Comparison of ENCODE assay signal across 8 cellular contexts in the genomic region with DNA sequence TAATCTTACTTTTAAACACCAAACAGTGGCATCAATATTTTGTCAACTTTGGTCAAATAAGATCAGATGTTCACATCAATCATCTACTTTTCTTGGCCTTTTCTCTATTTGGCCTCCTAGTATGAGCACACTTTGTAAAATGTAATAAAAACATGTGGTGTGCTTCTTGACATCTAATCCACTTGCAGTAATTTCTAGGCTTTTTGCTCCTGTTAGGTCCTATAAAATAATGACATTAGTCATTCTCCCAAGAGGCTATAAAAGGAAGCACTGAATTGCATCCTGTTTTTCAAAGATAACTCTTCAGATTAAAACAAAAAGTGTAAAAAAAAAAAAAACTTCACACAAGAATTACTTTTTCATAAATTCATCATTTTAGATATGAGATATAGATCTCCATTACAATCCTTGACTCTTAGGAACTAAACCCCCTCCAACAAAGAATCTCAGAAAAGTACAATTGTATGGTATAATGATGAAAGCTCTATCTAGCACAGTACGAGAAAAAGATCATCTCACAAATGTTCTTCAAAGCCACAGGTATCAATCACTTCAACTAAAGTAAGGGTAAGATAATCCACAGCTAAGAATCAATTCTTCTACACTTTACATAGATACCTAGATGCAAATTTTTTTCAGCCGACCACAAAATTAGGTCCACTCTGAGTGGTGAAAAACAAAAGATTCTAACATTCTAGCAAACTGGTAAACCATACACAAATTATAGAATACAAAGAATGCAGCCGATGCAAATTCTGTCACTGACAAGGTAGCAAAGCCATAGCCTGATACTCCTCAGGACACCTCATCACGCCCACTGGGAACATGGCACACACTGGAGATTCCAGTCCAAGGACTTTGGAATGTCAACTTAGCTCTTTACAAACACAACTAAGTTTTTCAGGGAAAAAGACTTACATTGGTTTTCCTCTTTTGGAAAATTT. TPM values are rescaled to one million over a fixed set of nuclear protein-coding genes. Genes with fewer than 3 reads are reported as not detected.
DNase-seq lines count a peak whose midpoint lies in the region; ATAC-seq and TF ChIP-seq lines count a peak whose summit lies in the region.

No MANE protein-coding gene starts in this region.

- no peak for TF ChIP-seq RAD21 in neural cell (conservative IDR thresholded peaks at IDR 0.05)

- POLR2A ChIA-PET in activated CD8-positive, alpha-beta T cell treated with anti-CD3 and anti-CD28 coated beads for 36 hours (lab: Charles Lee): interaction anchor here (0.9 to 4.0 kb wide), 15 partner anchors 15 to 296 kb away, joined by 3 to 68 read pairs (median 12); no protein-coding TSS in a partner anchor

- no peaks in the 10 kb centered on the region for H3K9me3 Mint-ChIP-seq in activated CD8-positive, alpha-beta T cell treated with anti-CD3 and anti-CD28 coated beads for 36 hours

- no peak for TF ChIP-seq CTCF in GM20000 (IDR thresholded peaks at IDR 0.05; ENCODE audit: extremely low read depth, missing control alignments)
- TF ChIP-seq CTCF in activated CD8-positive, alpha-beta T cell treated with anti-CD3 and anti-CD28 coated beads for 36 hours (IDR thresholded peaks at IDR 0.05): no peak
- no peak for TF ChIP-seq CTCF in neural cell (IDR thresholded peaks at IDR 0.05; ENCODE audit: poor library complexity, severe bottlenecking)
- no peak for TF ChIP-seq CTCF in left lung (IDR thresholded peaks at IDR 0.05)

- no peaks in the 10 kb centered on the region for H3F3A ChIP-seq in neural cell (ENCODE audit: insufficient read depth, low read length, poor library complexity, severe bottlenecking)

- no peak for TF ChIP-seq EP300 in neural cell (conservative IDR thresholded peaks at IDR 0.05; ENCODE audit: poor library complexity, severe bottlenecking)

- H3K4me3 ChIP-seq in neural cell (ENCODE audit: low read length): peak overlapping the region; percentile 89
- H3K4me3 ChIP-seq in left lung: peak overlapping the region in 1 of 2 donors; percentile 76

- H3K27me3 Mint-ChIP-seq in activated CD8-positive, alpha-beta T cell treated with anti-CD3 and anti-CD28 coated beads for 36 hours: no peaks in the 10 kb centered on the region

- H3K27me3 ChIP-seq in neural cell (ENCODE audit: insufficient read depth, low read depth, low read length) (peaks cover 24% of the 10 kb centered on the region), left lung (peaks cover 0 to 16% of the 10 kb centered on the region in 2 donors)

- H3K4me3 Mint-ChIP-seq in activated CD8-positive, alpha-beta T cell treated with anti-CD3 and anti-CD28 coated beads for 36 hours: peak overlapping the region; percentile 88

- intact Hi-C loops in activated CD8-positive, alpha-beta T cell treated with anti-CD3 and anti-CD28 coated beads for 36 hours (cut with micrococcal nuclease): loop anchor here (2.0 to 5.0 kb wide), 3 partner anchors 16 to 186 kb away; no protein-coding TSS in a partner anchor
- intact Hi-C loops in left lung (cut with DNase I) (no loop called here), sciatic nerve (cut with DNase I) (loop anchor here (10.0 kb wide), 1 partner anchor 52 kb away; no protein-coding TSS in a partner anchor)

- no peak for ATAC-seq in activated CD8-positive, alpha-beta T cell treated with anti-CD3 and anti-CD28 coated beads for 36 hours
- ATAC-seq in HG03432 (IDR thresholded peaks at IDR 0.05; ENCODE audit: unreplicated experiment) (no peak), HG03565 (IDR thresholded peaks at IDR 0.05; ENCODE audit: unreplicated experiment) (no peak), left lung (no peak), sciatic nerve (no peak)

- peaks cover 42% of the 10 kb centered on the region for H3K4me1 Mint-ChIP-seq in activated CD8-positive, alpha-beta T cell treated with anti-CD3 and anti-CD28 coated beads for 36 hours (ENCODE audit: low read depth)

- no peak overlapping the region for H3K27ac ChIP-seq in neural cell (ENCODE audit: low read length)
- H3K27ac ChIP-seq in left lung: no peak overlapping the region

- CTCF ChIA-PET in activated CD8-positive, alpha-beta T cell treated with anti-CD3 and anti-CD28 coated beads for 36 hours (lab: Charles Lee): interaction anchor here (0.7 to 3.8 kb wide), 33 partner anchors 9 to 300 kb away, joined by 3 to 71 read pairs (median 7); no protein-coding TSS in a partner anchor

- peak overlapping the region; percentile 95 for H3K27ac Mint-ChIP-seq in activated CD8-positive, alpha-beta T cell treated with anti-CD3 and anti-CD28 coated beads for 36 hours

- H3K36me3 Mint-ChIP-seq in activated CD8-positive, alpha-beta T cell treated with anti-CD3 and anti-CD28 coated beads for 36 hours (ENCODE audit: low read depth): peaks cover 71% of the 10 kb centered on the region

- H3K36me3 ChIP-seq in neural cell (ENCODE audit: insufficient read depth, low read length) (no peaks in the 10 kb centered on the region), left lung (no peaks in the 10 kb centered on the region)

- H3K9ac ChIP-seq in neural cell (ENCODE audit: low read length): no peak overlapping the region

- no peaks in the 10 kb centered on the region for H3K9me2 ChIP-seq in neural cell (ENCODE audit: insufficient read depth, low read length)

- H3K4me1 ChIP-seq in left lung: peaks cover 12 to 37% of the 10 kb centered on the region in 2 donors

- H2AFZ ChIP-seq in neural cell (ENCODE audit: low read depth, low read length): no peak overlapping the region

- H4K20me1 ChIP-seq in neural cell (ENCODE audit: insufficient read depth): no peaks in the 10 kb centered on the region

- H3K79me2 ChIP-seq in neural cell (replicated peaks; ENCODE audit: insufficient read depth, low read length): no peaks in the 10 kb centered on the region

- no peaks in the 10 kb centered on the region for H3K9me3 ChIP-seq in neural cell (ENCODE audit: low read length)
- no peaks in the 10 kb centered on the region for H3K9me3 ChIP-seq in left lung

- DNase-seq in DMS53 treated with DMSO at 0.1 percent for 48 hours (lab: John Stamatoyannopoulos, UW; ENCODE audit: unreplicated experiment) (peak; percentile 31), GM20000 (ENCODE audit: low spot score) (peak; percentile 51), left lung (no peak), sciatic nerve (ENCODE audit: low spot score) (no peak)
- DNase-seq in activated CD8-positive, alpha-beta T cell treated with anti-CD3 and anti-CD28 coated beads for 36 hours: no peak

- H3K4me2 ChIP-seq in neural cell (ENCODE audit: low read length): no peak overlapping the region

TF ChIP-seq in neural cell, 6 proteins besides CTCF, POLR2A, EP300 and RAD21:
- TF ChIP-seq SMC3 (conservative IDR thresholded peaks at IDR 0.05; ENCODE audit: poor library complexity): no peak
- no peak for TF ChIP-seq TAF1 (IDR thresholded peaks at IDR 0.05; ENCODE audit: low read depth)
- TF ChIP-seq, protein P1, sequence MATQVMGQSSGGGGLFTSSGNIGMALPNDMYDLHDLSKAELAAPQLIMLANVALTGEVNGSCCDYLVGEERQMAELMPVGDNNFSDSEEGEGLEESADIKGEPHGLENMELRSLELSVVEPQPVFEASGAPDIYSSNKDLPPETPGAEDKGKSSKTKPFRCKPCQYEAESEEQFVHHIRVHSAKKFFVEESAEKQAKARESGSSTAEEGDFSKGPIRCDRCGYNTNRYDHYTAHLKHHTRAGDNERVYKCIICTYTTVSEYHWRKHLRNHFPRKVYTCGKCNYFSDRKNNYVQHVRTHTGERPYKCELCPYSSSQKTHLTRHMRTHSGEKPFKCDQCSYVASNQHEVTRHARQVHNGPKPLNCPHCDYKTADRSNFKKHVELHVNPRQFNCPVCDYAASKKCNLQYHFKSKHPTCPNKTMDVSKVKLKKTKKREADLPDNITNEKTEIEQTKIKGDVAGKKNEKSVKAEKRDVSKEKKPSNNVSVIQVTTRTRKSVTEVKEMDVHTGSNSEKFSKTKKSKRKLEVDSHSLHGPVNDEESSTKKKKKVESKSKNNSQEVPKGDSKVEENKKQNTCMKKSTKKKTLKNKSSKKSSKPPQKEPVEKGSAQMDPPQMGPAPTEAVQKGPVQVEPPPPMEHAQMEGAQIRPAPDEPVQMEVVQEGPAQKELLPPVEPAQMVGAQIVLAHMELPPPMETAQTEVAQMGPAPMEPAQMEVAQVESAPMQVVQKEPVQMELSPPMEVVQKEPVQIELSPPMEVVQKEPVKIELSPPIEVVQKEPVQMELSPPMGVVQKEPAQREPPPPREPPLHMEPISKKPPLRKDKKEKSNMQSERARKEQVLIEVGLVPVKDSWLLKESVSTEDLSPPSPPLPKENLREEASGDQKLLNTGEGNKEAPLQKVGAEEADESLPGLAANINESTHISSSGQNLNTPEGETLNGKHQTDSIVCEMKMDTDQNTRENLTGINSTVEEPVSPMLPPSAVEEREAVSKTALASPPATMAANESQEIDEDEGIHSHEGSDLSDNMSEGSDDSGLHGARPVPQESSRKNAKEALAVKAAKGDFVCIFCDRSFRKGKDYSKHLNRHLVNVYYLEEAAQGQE (IDR thresholded peaks at IDR 0.05; ENCODE audit: borderline replicate concordance): no peak
- no peak for TF ChIP-seq POLR2AphosphoS5 (IDR thresholded peaks at IDR 0.05)
- no peak for TF ChIP-seq MXI1 (conservative IDR thresholded peaks at IDR 0.05; ENCODE audit: poor library complexity, severe bottlenecking)
- TF ChIP-seq EZH2 (IDR thresholded peaks at IDR 0.05; ENCODE audit: borderline replicate concordance, insufficient read depth, low read length, poor library complexity, severe bottlenecking): no peak

RNA-seq across cellular contexts. Expression of a gene that starts 2.7 kb away (rescaled TPM):
- total RNA-seq in activated CD8-positive, alpha-beta T cell treated with anti-CD3 and anti-CD28 coated beads for 36 hours: 100 to 1,000 TPM; 104 to 107 TPM
- 2.9 and 3.4 TPM in 2 replicates for polyA plus RNA-seq in neural cell
- 10.5 and 11.3 TPM in 2 replicates for polyA minus RNA-seq in neural cell
- total RNA-seq in left lung (1 to 10 TPM; 6.3 to 8.7 TPM), sciatic nerve (47.3 TPM)

RNA-seq across cellular contexts. Expression of a gene that starts 50.1 kb away (rescaled TPM):
- total RNA-seq in activated CD8-positive, alpha-beta T cell treated with anti-CD3 and anti-CD28 coated beads for 36 hours: 10 to 100 TPM; 53.4 TPM
- polyA plus RNA-seq in neural cell: 13.6 and 14.7 TPM in 2 replicates
- 9.3 and 14.9 TPM in 2 replicates for polyA minus RNA-seq in neural cell
- total RNA-seq in left lung (10 to 100 TPM; 62.5 to 70.2 TPM), sciatic nerve (118 TPM)

Comparison
In these comparisons a context has a peak if more than half of its experiments do, and no peak if none do; other contexts are left out.
1. DNase-seq: peak in DMS53 treated with DMSO at 0.1 percent for 48 hours (single experiment) and GM20000 (single experiment); none in activated CD8-positive, alpha-beta T cell treated with anti-CD3 and anti-CD28 coated beads for 36 hours (single experiment), left lung (0 of 2) and sciatic nerve (single experiment).
2. intact Hi-C loops: an anchor here in activated CD8-positive, alpha-beta T cell treated with anti-CD3 and anti-CD28 coated beads for 36 hours (2.0 to 5.0 kb wide) and sciatic nerve (10.0 kb wide); none called in left lung.